1 cellular context compared by ENCODE assay signal in the genomic region with DNA sequence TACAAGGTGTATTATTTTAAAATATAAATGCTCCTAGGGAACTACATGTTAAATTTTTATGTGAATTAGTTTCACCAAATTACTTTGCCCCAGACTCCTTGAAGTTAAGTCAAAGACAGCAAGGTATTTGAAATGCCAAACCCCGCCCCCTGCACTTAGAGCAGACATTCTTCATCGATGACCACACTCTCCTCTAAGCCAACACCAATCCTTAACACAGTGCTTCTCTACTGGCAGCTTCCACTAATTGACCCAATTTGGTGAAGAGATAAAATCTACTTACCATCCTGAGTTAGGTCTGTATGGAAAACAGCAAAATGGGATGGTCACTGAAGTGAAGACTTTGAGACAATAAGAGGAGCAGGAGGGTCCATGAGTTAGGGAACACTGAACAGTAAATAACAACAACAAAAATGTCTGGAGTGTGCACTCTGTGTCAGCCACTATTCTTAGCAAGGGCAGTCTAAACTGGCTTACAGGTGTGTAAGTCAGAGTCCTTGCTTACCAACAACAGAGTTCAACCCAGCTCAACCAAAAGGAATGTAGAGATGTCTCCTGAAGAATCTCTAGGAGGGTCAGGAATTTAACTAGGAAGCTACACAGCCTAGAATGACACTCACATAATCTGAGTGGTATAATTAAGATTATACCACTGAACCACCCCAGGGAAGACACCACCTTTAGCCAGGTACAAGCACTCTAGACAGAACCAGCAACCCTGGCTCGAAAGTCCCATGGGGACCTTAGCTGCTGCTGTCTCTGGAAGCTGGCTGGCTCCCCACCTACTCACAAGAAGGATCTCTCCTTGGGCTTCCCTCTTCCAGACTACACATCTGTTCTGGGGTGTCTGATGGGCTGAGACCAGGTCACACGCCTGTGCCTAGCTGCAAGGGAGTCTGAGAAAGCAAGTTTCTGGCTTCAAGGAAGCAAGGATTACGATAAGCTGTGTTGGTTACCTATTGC.
TF ChIP-seq lines count a peak whose summit lies in the region.

No MANE protein-coding gene starts in this region.

TF ChIP-seq in HEK293, 187 proteins besides CTCF, POLR2A, EP300 and RAD21 (continued from another document):
- TF ChIP-seq PRDM2 (tag by site-specific recombination; IDR thresholded peaks at IDR 0.05; ENCODE audit: borderline replicate concordance), result no peak
